8 cellular contexts compared by ENCODE assay signal in the genomic region with DNA sequence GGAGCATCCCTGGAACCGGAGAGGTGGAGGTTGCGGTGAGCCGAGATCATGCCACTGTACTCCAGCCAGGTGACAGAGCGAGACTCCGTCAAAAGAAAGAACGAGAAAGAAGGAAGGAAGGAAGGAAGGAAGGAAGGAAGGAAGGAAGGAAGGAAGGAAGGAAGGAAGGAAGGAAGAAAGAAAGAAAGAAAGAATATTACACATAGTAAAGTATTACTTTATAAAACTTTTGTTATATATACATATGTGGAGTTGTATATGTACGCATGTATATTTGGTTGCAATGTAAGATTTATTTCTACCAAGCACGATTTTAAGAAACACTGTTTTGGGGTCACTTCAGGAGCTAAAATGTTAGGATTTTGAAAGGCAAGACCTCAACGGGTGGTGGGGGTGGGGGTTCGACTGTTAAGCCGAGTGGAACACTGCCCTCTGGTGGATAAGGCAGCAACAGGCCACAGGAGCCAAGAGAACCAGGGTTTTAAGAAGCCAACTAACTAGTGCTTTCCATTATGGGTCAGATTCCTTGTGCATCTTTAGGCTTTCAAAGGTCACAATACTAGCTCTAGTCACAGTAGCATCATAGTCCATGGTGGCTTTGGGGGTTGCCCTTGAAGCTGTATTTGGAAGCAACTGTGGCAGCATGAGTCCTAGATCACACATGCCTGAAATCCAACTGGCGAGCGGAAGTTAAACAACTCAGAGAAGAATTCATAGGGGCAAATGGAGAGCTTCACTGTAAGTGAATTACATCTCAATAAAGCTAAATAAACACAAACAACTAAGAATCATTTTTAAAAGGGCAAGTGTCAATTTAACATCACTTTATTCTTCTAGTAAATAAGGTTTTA. TPM values are rescaled to one million over a fixed set of nuclear protein-coding genes. Genes with fewer than 3 reads are reported as not detected.
DNase-seq lines count a peak whose midpoint lies in the region; ATAC-seq lines count a peak whose summit lies in the region.

No MANE protein-coding gene starts in this region.

- H3K9me3 ChIP-seq in SK-N-MC (ENCODE audit: low read depth, low read length) = no peaks in the 10 kb centered on the region

- no peaks in the 10 kb centered on the region for H3K36me3 ChIP-seq in SK-N-MC (ENCODE audit: insufficient read depth, low read length)

- DNase-seq in SIG-M5 treated with dmso at 0.1 percent for 504 hours (lab: John Stamatoyannopoulos, UW; ENCODE audit: unreplicated experiment) (peak; percentile 79), SIG-M5 (lab: John Stamatoyannopoulos, UW) (no peak), KG1 (lab: John Stamatoyannopoulos, UW) (peak; percentile 37), SK-N-MC (ENCODE audit: low read depth, low spot score) (peak; percentile 16), glomerular endothelial cell (ENCODE audit: extremely low read depth, low read depth, low spot score) (peak; percentile 31), pons (ENCODE audit: low spot score) (peak; percentile 66)
- peak; percentile 74 for DNase-seq in activated naive CD4-positive, alpha-beta T cell treated with anti-CD3 and anti-CD28 coated beads, Interleukin-2, amount 50 U/mL, for 16 hours

- no peak overlapping the region for H3K9ac ChIP-seq in SK-N-MC (ENCODE audit: insufficient read length)

- ATAC-seq in HG02970 (IDR thresholded peaks at IDR 0.05; ENCODE audit: low FRiP score, unreplicated experiment) = no peak

- H3K4me3 ChIP-seq in SK-N-MC = no peak overlapping the region

- H3K27ac ChIP-seq in SK-N-MC = no peak overlapping the region

RNA-seq across cellular contexts. Expression of gene GLB1, which starts 22.5 kb away (rescaled TPM):
- total RNA-seq in glomerular endothelial cell = 115 and 131 TPM in 2 replicates

RNA-seq across cellular contexts. Expression of gene TMPPE, which starts 22.5 kb away (rescaled TPM):
- 9.4 and 11.7 TPM in 2 replicates for total RNA-seq in glomerular endothelial cell

RNA-seq across cellular contexts. Expression of gene CRTAP, which starts 39.4 kb away (rescaled TPM):
- total RNA-seq in glomerular endothelial cell = 171 and 237 TPM in 2 replicates
